8 cellular contexts compared by ENCODE assay signal in genomic region chr11:18720086-18720810, GRCh38. TPM values are rescaled to one million over a fixed set of nuclear protein-coding genes. Genes with fewer than 3 reads are reported as not detected.
DNase-seq lines count a peak whose midpoint lies in the region; ATAC-seq and TF ChIP-seq lines count a peak whose summit lies in the region.

No MANE protein-coding gene starts in this region.

- H3K9ac ChIP-seq in SK-N-MC (ENCODE audit: insufficient read length): no peak overlapping the region

- no peaks in the 10 kb centered on the region for H3K9me2 ChIP-seq in GM23338 (ENCODE audit: insufficient read depth)

- no peak for TF ChIP-seq POLR2A in esophagus squamous epithelium (IDR thresholded peaks at IDR 0.05)

- H3K4me1 ChIP-seq in GM23338 (ENCODE audit: insufficient read depth): peaks cover 4% of the 10 kb centered on the region
- peaks cover 4 to 23% (median 17%) of the 10 kb centered on the region in 3 donors for H3K4me1 ChIP-seq in esophagus squamous epithelium

- peak overlapping the region; percentile 99 for H3K4me2 ChIP-seq in GM23338

- peaks cover 17% of the 10 kb centered on the region for H3K27me3 Mint-ChIP-seq in GM23338 (ENCODE audit: insufficient read depth, low read depth, poor library complexity)
- no peaks in the 10 kb centered on the region for H3K27me3 Mint-ChIP-seq in progenitor cell of endocrine pancreas

- peak; percentile 3 for ATAC-seq in GM23338

- H3K4me1 Mint-ChIP-seq in GM23338 (peaks cover 10% of the 10 kb centered on the region; the same call in 2 of the 3 replicates), progenitor cell of endocrine pancreas (ENCODE audit: low read depth) (peaks cover 7% of the 10 kb centered on the region)

- H3K9me3 Mint-ChIP-seq in GM23338 (no peaks in the 10 kb centered on the region), progenitor cell of endocrine pancreas (ENCODE audit: low read depth) (no peaks in the 10 kb centered on the region)

- H3K27me3 ChIP-seq in GM23338 (ENCODE audit: insufficient read depth) (no peaks in the 10 kb centered on the region), esophagus squamous epithelium (no peaks in the 10 kb centered on the region)

- no peaks in the 10 kb centered on the region for H3F3A ChIP-seq in GM23338 (replicated peaks; ENCODE audit: low read depth)

- H3K36me3 ChIP-seq in GM23338 (ENCODE audit: insufficient read depth) (no peaks in the 10 kb centered on the region), SK-N-MC (ENCODE audit: insufficient read depth, low read length) (no peaks in the 10 kb centered on the region), esophagus squamous epithelium (no peaks in the 10 kb centered on the region)

- TF ChIP-seq CTCF in GM23338 (conservative IDR thresholded peaks at IDR 0.05; ENCODE audit: low read depth in 2 of 2): no peak
- no peak for TF ChIP-seq CTCF in esophagus squamous epithelium (IDR thresholded peaks at IDR 0.05)
- no peak for TF ChIP-seq CTCF in progenitor cell of endocrine pancreas (IDR thresholded peaks at IDR 0.05; ENCODE audit: unreplicated experiment)

- H3K27ac ChIP-seq in GM23338 (ENCODE audit: low read depth) (no peak overlapping the region), SK-N-MC (no peak overlapping the region), esophagus squamous epithelium (peak overlapping the region in 3 of 4 donors; percentile 65 to 76 (median 70))

- no peaks in the 10 kb centered on the region for H3K9me3 ChIP-seq in SK-N-MC (ENCODE audit: low read depth, low read length)
- H3K9me3 ChIP-seq in esophagus squamous epithelium: no peaks in the 10 kb centered on the region

- H3K27ac Mint-ChIP-seq in GM23338: no peak overlapping the region
- H3K27ac Mint-ChIP-seq in progenitor cell of endocrine pancreas: no peak overlapping the region

- H4K20me1 ChIP-seq in GM23338 (replicated peaks; ENCODE audit: insufficient read depth): no peaks in the 10 kb centered on the region; the same call in 1 of the 2 replicates

- H3K4me3 ChIP-seq in GM23338 (peak overlapping the region; percentile 94), SK-N-MC (peak overlapping the region; percentile 83; the same call in 1 of the 2 replicates), esophagus squamous epithelium (peak overlapping the region in 2 of 4 donors; percentile 57 to 70)

- WGBS in esophagus squamous epithelium, 2 donors: 57 to 66% methylated on average over 4 to 5 of the region's 5 CpGs

- no peaks in the 10 kb centered on the region for H3K79me2 ChIP-seq in GM23338 (replicated peaks; ENCODE audit: insufficient read depth)

- DNase-seq in GM23338 (ENCODE audit: low spot score) (no peak), SK-N-MC (ENCODE audit: low read depth, low spot score) (no peak), esophagus squamous epithelium (lab: John Stamatoyannopoulos, UW) (no peak), progenitor cell of endocrine pancreas (ENCODE audit: low spot score, unreplicated experiment) (no peak), AML-193 (lab: John Stamatoyannopoulos, UW) (no peak), NCI-H146 treated with DMSO at 0.1 percent for 48 hours (lab: John Stamatoyannopoulos, UW; ENCODE audit: unreplicated experiment) (no peak), NCI-H2081 treated with DMSO at 0.1 percent for 48 hours (lab: John Stamatoyannopoulos, UW) (no peak)
- DNase-seq in activated CD4-positive, alpha-beta T cell treated with anti-CD3 and anti-CD28 coated beads for 48 hours: no peak

- H3K36me3 Mint-ChIP-seq in GM23338 (ENCODE audit: low read depth) (no peaks in the 10 kb centered on the region), progenitor cell of endocrine pancreas (ENCODE audit: insufficient read depth) (no peaks in the 10 kb centered on the region)

- H2AFZ ChIP-seq in GM23338: peak overlapping the region; percentile 92

- peak overlapping the region; percentile 90 for H3K4me3 Mint-ChIP-seq in GM23338
- H3K4me3 Mint-ChIP-seq in progenitor cell of endocrine pancreas (ENCODE audit: low read depth): peak overlapping the region; percentile 84

- intact Hi-C loops in esophagus squamous epithelium (cut with DNase I): loop anchor here (10.0 kb wide), 1 partner anchor 175 kb away; no protein-coding TSS in a partner anchor

TF ChIP-seq in GM23338, 12 proteins besides CTCF, POLR2A, EP300 and RAD21:
- peak; percentile 26 for TF ChIP-seq EZH2 (IDR thresholded peaks at IDR 0.05; ENCODE audit: low read depth, unreplicated experiment)
- no peak for TF ChIP-seq POLR2AphosphoS5 (IDR thresholded peaks at IDR 0.05; ENCODE audit: low read depth)

RNA-seq across cellular contexts. Expression of gene IGSF22, which starts 5.7 kb away (rescaled TPM):
- not detected in 2 replicates for total RNA-seq in GM23338 (2014; rRNA removed; shearing (Covaris generic))
- polyA plus RNA-seq in GM23338 (2016; fragmentation: Nextera tagmentation; extraction: Ambion mirVana): 0.37 and 0.85 TPM in 2 replicates
- total RNA-seq in esophagus squamous epithelium (under 1 TPM in 1 of 4 donors, not detected in 3; under 0.01 TPM), progenitor cell of endocrine pancreas (0.44 and 1.3 TPM in 2 replicates)

RNA-seq across cellular contexts. Expression of gene TMEM86A, which starts 21.7 kb away (rescaled TPM):
- total RNA-seq in GM23338 (2014; rRNA removed; shearing (Covaris generic)): 0.45 and 0.70 TPM in 2 replicates
- polyA plus RNA-seq in GM23338 (2016; fragmentation: Nextera tagmentation; extraction: Ambion mirVana): 0.91 and 0.99 TPM in 2 replicates
- total RNA-seq in esophagus squamous epithelium (1 to 10 TPM in 3 of 4 donors, under 1 TPM in 1; 0.97 to 4.8 (median 1.5) TPM), progenitor cell of endocrine pancreas (6.1 and 7.9 TPM in 2 replicates)

Comparison
In these comparisons a context has a peak if more than half of its experiments do, and no peak if none do; other contexts are left out.
1. H3K27ac ChIP-seq: peak in esophagus squamous epithelium (3 of 4); none in GM23338 (single experiment) and SK-N-MC (single experiment).